In genomic region chr2:65788556-65788955, GRCh38 we compare ENCODE assay signal across 24 cellular contexts.
DNase-seq lines count a peak whose midpoint lies in the region; ATAC-seq and TF ChIP-seq lines count a peak whose summit lies in the region.
"Had no signal": no experiment of that assay in that cellular context is flagged by ENCODE, and none has a peak within 500 bp of the region (broad histone marks: within the 10 kb centered on the region; RNA-seq: fewer than 3 reads in every experiment).

No MANE protein-coding gene starts in this region.

- H3K36me3 ChIP-seq in HEK293 (ENCODE audit: control insufficient read depth in 2 of 2, insufficient read depth in 1 of 2, low read length in 2 of 2) (no peaks in the 10 kb centered on the region), smooth muscle cell (ENCODE audit: low read depth) (no peaks in the 10 kb centered on the region)

- H3K9ac ChIP-seq in smooth muscle cell (ENCODE audit: low read depth): no peak overlapping the region

- H3K27ac ChIP-seq in HEK293 (ENCODE audit: extremely low read depth, low read depth, low read length): no peak overlapping the region
- no peak overlapping the region for H3K27ac ChIP-seq in smooth muscle cell (ENCODE audit: low read depth)
- H3K27ac ChIP-seq: SK-N-MC had no signal

- no peaks in the 10 kb centered on the region for H3K79me2 ChIP-seq in smooth muscle cell (ENCODE audit: low read depth)

- no peak overlapping the region for H3K4me2 ChIP-seq in smooth muscle cell

- H4K20me1 ChIP-seq in smooth muscle cell (ENCODE audit: low read depth): no peaks in the 10 kb centered on the region

- CTCF ChIA-PET in HEK293 (lab: Yijun Ruan, JAX): interaction anchor here (0.6 kb wide), 1 partner anchor 51 kb away, joined by 3 read pairs; no protein-coding TSS in a partner anchor

- DNase-seq in NCI-H446 (lab: John Stamatoyannopoulos, UW) (peak; percentile 67 to 94), cerebellum (ENCODE audit: low spot score) (peak; percentile 90), T1000 (lab: John Stamatoyannopoulos, UW) (no peak), smooth muscle cell (lab: John Stamatoyannopoulos, UW; ENCODE audit: unreplicated experiment) (no peak), hippocampal formation (lab: John Stamatoyannopoulos, UW) (no peak)
- DNase-seq: CD4-positive, alpha-beta memory T cell; COR-L47; DMS79; EL; GF-D8; HCEC 1CT; KBM-7; NCI-H1105 treated with DMSO at 0.1 percent for 48 hours; NCI-H146; NCI-H2029 treated with DMSO at 0.1 percent for 48 hours; NCI-H2171; NCI-H226; NCI-H524; NCI-H774; SIG-M5 had no signal

- POLR2A ChIA-PET in HEK293 (lab: Yijun Ruan, JAX): no interaction called here

- TF ChIP-seq CTCF in HEK293 (tag by site-specific recombination; IDR thresholded peaks at IDR 0.05) (no peak), smooth muscle cell (IDR thresholded peaks at IDR 0.05; ENCODE audit: borderline replicate concordance, insufficient read depth, poor library complexity, severe bottlenecking) (no peak)

- no peaks in the 10 kb centered on the region for H3K27me3 ChIP-seq in smooth muscle cell (ENCODE audit: low read depth)

- no peak overlapping the region for H3K4me3 ChIP-seq in HEK293 (ENCODE audit: low read depth, low read length)
- H3K4me3 ChIP-seq in smooth muscle cell: no peak overlapping the region
- H3K4me3 ChIP-seq: SK-N-MC had no signal

- no peak for ATAC-seq in HG03460 (IDR thresholded peaks at IDR 0.05; ENCODE audit: unreplicated experiment)
- ATAC-seq: HepG2 had no signal

- no peaks in the 10 kb centered on the region for H3F3A ChIP-seq in smooth muscle cell (ENCODE audit: low read depth)

- WGBS in smooth muscle cell (ENCODE audit: low lambda C conversion rate): 90% methylated on average over 5 of the region's 5 CpGs

- H3K9me3 ChIP-seq in HEK293 (ENCODE audit: control insufficient read depth, insufficient read depth, low read depth, low read length) (no peaks in the 10 kb centered on the region), smooth muscle cell (replicated peaks; ENCODE audit: low read depth) (no peaks in the 10 kb centered on the region)

- H2AFZ ChIP-seq in smooth muscle cell (ENCODE audit: low read depth): no peak overlapping the region

- no peaks in the 10 kb centered on the region for H3K4me1 ChIP-seq in HEK293 (ENCODE audit: control insufficient read depth, insufficient read depth, low read length)
- H3K4me1 ChIP-seq in smooth muscle cell (ENCODE audit: low read depth): no peaks in the 10 kb centered on the region

TF ChIP-seq in HEK293, 187 proteins besides CTCF, POLR2A, EP300 and RAD21:
- TF ChIP-seq ZNF785 (tag by site-specific recombination; IDR thresholded peaks at IDR 0.05) (no peak), ZIC2 (tag by site-specific recombination; IDR thresholded peaks at IDR 0.05) (peak; percentile 54)
TF ChIP-seq in HEK293: peak in this region for 1.

Comparison
In these comparisons a context has a peak if more than half of its experiments do, and no peak if none do; other contexts are left out.
1. DNase-seq: peak in NCI-H446 (2 of 2) and cerebellum (single experiment); none in T1000 (single experiment), smooth muscle cell (single experiment) and hippocampal formation (0 of 2).